In the genomic region with DNA sequence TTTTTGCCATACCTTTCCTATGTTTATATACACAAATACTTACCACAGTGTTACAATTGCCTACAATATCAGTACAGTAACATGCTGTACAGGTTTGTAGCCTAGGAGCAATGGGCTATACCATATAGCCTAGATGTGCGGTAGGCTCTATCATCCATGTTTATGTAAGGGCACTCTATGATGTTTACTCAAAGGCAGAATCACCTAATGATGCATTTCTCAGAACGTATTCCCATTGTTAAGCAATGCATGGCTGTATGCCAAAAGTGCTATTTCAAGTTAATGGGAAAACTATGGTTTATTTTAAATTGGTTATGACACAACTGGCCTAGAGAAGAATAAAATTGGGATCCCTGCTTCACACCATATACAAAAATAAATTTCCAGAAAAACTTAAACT, we compare ENCODE assay signal across 2 cellular contexts.
A peak's percentile ranks its signal among the peaks of the same experiment; 100 is the strongest.
TF ChIP-seq lines count a peak whose summit lies in the region.

No MANE protein-coding gene starts in this region.

TF ChIP-seq in liver, 16 proteins besides CTCF, POLR2A, EP300 and RAD21:
- TF ChIP-seq EGR1 (IDR thresholded peaks at IDR 0.05; ENCODE audit: low read depth in 2 of 2), result no peak
- TF ChIP-seq FOXA1 (IDR thresholded peaks at IDR 0.05), result peak; percentile 18
- no peak for TF ChIP-seq NR2F2 (IDR thresholded peaks at IDR 0.05)
- TF ChIP-seq, protein P1, sequence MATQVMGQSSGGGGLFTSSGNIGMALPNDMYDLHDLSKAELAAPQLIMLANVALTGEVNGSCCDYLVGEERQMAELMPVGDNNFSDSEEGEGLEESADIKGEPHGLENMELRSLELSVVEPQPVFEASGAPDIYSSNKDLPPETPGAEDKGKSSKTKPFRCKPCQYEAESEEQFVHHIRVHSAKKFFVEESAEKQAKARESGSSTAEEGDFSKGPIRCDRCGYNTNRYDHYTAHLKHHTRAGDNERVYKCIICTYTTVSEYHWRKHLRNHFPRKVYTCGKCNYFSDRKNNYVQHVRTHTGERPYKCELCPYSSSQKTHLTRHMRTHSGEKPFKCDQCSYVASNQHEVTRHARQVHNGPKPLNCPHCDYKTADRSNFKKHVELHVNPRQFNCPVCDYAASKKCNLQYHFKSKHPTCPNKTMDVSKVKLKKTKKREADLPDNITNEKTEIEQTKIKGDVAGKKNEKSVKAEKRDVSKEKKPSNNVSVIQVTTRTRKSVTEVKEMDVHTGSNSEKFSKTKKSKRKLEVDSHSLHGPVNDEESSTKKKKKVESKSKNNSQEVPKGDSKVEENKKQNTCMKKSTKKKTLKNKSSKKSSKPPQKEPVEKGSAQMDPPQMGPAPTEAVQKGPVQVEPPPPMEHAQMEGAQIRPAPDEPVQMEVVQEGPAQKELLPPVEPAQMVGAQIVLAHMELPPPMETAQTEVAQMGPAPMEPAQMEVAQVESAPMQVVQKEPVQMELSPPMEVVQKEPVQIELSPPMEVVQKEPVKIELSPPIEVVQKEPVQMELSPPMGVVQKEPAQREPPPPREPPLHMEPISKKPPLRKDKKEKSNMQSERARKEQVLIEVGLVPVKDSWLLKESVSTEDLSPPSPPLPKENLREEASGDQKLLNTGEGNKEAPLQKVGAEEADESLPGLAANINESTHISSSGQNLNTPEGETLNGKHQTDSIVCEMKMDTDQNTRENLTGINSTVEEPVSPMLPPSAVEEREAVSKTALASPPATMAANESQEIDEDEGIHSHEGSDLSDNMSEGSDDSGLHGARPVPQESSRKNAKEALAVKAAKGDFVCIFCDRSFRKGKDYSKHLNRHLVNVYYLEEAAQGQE (IDR thresholded peaks at IDR 0.05), result no peak
TF ChIP-seq in liver: peak in this region for 1.

TF ChIP-seq in HepG2, 621 proteins besides CTCF, POLR2A, EP300 and RAD21:
- TF ChIP-seq SP4 (CRISPR knock-in tag; IDR thresholded peaks at IDR 0.05), result no peak
- TF ChIP-seq, protein P2, sequence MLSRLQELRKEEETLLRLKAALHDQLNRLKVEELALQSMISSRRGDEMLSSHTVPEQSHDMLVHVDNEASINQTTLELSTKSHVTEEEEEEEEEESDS (CRISPR knock-in tag; IDR thresholded peaks at IDR 0.05; ENCODE audit: borderline replicate concordance), result no peak
- TF ChIP-seq ZNF569 (CRISPR knock-in tag; IDR thresholded peaks at IDR 0.05; ENCODE audit: borderline replicate concordance), result no peak
- TF ChIP-seq HMGA1 (CRISPR knock-in tag; conservative IDR thresholded peaks at IDR 0.05), result no peak
- no peak for TF ChIP-seq RFX3 (CRISPR knock-in tag; IDR thresholded peaks at IDR 0.05)
- no peak for TF ChIP-seq ZSCAN22 (CRISPR knock-in tag; IDR thresholded peaks at IDR 0.05)
- no peak for TF ChIP-seq KLF9 (CRISPR knock-in tag; IDR thresholded peaks at IDR 0.05; ENCODE audit: low read depth)
- TF ChIP-seq MLLT10 (CRISPR knock-in tag; IDR thresholded peaks at IDR 0.05), result no peak
- no peak for TF ChIP-seq PPARG (CRISPR knock-in tag; conservative IDR thresholded peaks at IDR 0.05)
- no peak for TF ChIP-seq ZNF562 (CRISPR knock-in tag; IDR thresholded peaks at IDR 0.05; ENCODE audit: borderline replicate concordance)
- TF ChIP-seq, protein P3, sequence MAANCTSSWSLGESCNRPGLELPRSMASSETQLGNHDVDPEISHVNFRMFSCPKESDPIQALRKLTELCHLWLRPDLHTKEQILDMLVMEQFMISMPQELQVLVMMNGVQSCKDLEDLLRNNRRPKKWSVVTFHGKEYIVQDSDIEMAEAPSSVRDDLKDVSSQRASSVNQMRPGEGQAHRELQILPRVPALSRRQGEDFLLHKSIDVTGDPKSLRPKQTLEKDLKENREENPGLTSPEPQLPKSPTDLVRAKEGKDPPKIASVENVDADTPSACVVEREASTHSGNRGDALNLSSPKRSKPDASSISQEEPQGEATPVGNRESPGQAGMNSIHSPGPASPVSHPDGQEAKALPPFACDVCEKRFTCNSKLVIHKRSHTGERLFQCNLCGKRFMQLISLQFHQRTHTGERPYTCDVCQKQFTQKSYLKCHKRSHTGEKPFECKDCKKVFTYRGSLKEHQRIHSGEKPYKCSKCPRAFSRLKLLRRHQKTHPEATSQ (CRISPR knock-in tag; IDR thresholded peaks at IDR 0.05; ENCODE audit: borderline replicate concordance), result no peak
- TF ChIP-seq ZNF547 (CRISPR knock-in tag; IDR thresholded peaks at IDR 0.05), result no peak
- no peak for TF ChIP-seq SATB2 (CRISPR knock-in tag; IDR thresholded peaks at IDR 0.05)
- TF ChIP-seq, protein P4, sequence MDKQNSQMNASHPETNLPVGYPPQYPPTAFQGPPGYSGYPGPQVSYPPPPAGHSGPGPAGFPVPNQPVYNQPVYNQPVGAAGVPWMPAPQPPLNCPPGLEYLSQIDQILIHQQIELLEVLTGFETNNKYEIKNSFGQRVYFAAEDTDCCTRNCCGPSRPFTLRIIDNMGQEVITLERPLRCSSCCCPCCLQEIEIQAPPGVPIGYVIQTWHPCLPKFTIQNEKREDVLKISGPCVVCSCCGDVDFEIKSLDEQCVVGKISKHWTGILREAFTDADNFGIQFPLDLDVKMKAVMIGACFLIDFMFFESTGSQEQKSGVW (CRISPR knock-in tag; IDR thresholded peaks at IDR 0.05; ENCODE audit: borderline replicate concordance), result no peak
- no peak for TF ChIP-seq MBNL3 (CRISPR knock-in tag; conservative IDR thresholded peaks at IDR 0.05)
- TF ChIP-seq, protein P5, sequence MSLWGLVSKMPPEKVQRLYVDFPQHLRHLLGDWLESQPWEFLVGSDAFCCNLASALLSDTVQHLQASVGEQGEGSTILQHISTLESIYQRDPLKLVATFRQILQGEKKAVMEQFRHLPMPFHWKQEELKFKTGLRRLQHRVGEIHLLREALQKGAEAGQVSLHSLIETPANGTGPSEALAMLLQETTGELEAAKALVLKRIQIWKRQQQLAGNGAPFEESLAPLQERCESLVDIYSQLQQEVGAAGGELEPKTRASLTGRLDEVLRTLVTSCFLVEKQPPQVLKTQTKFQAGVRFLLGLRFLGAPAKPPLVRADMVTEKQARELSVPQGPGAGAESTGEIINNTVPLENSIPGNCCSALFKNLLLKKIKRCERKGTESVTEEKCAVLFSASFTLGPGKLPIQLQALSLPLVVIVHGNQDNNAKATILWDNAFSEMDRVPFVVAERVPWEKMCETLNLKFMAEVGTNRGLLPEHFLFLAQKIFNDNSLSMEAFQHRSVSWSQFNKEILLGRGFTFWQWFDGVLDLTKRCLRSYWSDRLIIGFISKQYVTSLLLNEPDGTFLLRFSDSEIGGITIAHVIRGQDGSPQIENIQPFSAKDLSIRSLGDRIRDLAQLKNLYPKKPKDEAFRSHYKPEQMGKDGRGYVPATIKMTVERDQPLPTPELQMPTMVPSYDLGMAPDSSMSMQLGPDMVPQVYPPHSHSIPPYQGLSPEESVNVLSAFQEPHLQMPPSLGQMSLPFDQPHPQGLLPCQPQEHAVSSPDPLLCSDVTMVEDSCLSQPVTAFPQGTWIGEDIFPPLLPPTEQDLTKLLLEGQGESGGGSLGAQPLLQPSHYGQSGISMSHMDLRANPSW (CRISPR knock-in tag; IDR thresholded peaks at IDR 0.05; ENCODE audit: borderline replicate concordance), result no peak
- TF ChIP-seq NFRKB (IDR thresholded peaks at IDR 0.05), result no peak
